ENCODE assay signal across 39 cellular contexts in the genomic region with DNA sequence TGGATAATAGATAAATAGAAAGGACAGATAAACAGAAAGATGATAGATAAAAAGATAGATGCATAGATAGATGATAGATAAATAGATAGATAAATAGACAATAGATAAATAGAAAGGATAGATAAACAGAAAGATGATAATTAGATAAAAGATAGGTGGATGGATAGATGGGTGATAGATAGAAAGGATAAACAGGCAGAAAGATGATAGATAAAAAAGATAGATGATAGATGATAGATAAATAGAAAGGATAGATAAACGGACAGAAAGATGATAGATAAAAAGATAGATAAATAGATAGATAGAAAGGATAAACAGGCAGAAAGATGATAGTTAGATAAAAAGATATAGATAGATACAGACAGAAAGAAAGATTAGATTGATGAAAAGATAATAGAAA.
"Had no signal": no experiment of that assay in that cellular context is flagged by ENCODE, and none has a peak within 500 bp of the region (broad histone marks: within the 10 kb centered on the region; RNA-seq: fewer than 3 reads in every experiment).

No MANE protein-coding gene starts in this region.

- ATAC-seq: activated naive CD4-positive, alpha-beta T cell treated with anti-CD3 and anti-CD28 coated beads, Interleukin-2, amount 50 U/mL, for 72 hours; activated naive CD8-positive, alpha-beta T cell treated with anti-CD3 and anti-CD28 coated beads, Interleukin-2, amount 50 U/mL, for 24 hours; activated T-cell treated with anti-CD3 and anti-CD28 coated beads, Interleukin-2, amount 50 U/mL, for 4 hours; activated T-cell treated with anti-CD3 and anti-CD28 coated beads, Interleukin-2, amount 50 U/mL, for 72 hours; activated T-helper 17 cell treated with anti-CD3 and anti-CD28 coated beads, Interleukin-2, amount 50 U/mL, for 72 hours had no signal

- H3K4me1 ChIP-seq: adrenal gland, ascending aorta, breast epithelium had no signal

- H3K36me3 ChIP-seq: adrenal gland, ascending aorta, brain microvascular endothelial cell, breast epithelium, cardiac muscle cell had no signal

- H3K27ac ChIP-seq: adrenal gland, ascending aorta, brain microvascular endothelial cell, breast epithelium, cardiac muscle cell had no signal

- H3K4me3 Mint-ChIP-seq: activated naive CD4-positive, alpha-beta T cell treated with anti-CD3 and anti-CD28 coated beads for 36 hours; activated naive CD4-positive, alpha-beta T cell treated with anti-CD3 and anti-CD28 coated beads, Interleukin-2, amount 10 ng/mL, durations not matched to agents 7 days and 5 days; activated naive CD4-positive, alpha-beta T cell treated with anti-CD3 and anti-CD28 coated beads, Interleukin-2, amount 50 U/mL, for 24 hours; activated naive CD8-positive, alpha-beta T cell; activated naive CD8-positive, alpha-beta T cell treated with anti-CD3 and anti-CD28 coated beads for 36 hours; activated naive CD8-positive, alpha-beta T cell treated with anti-CD3 and anti-CD28 coated beads, Interleukin-2, amount 10 ng/mL, durations not matched to agents 7 days and 5 days; activated naive CD8-positive, alpha-beta T cell treated with anti-CD3 and anti-CD28 coated beads, Interleukin-2, amount 50 U/mL, for 24 hours; activated T-cell treated with anti-CD3 and anti-CD28 coated beads, Interleukin-2, amount 50 U/mL, for 24 hours; activated T-cell treated with anti-CD3 and anti-CD28 coated beads, Interleukin-2, amount 50 U/mL, for 4 hours; activated T-cell treated with anti-CD3 and anti-CD28 coated beads, Interleukin-2, amount 50 U/mL, for 72 hours; activated T-helper 1 cell treated with anti-CD3 and anti-CD28 coated beads, Interleukin-12 subunit alpha, Interleukin-12 subunit beta, Interleukin-2, Interleukin-4 antibody, amounts not matched to agents 30 ng/mL and 10 ng/mL and 1 ng/mL, durations not matched to agents 14 hours and 24 hours and 36 hours; activated T-helper 17 cell treated with anti-CD3 and anti-CD28 coated beads, Interleukin-2, amount 50 U/mL, for 72 hours; brain; central memory CD8-positive, alpha-beta T cell had no signal

- H3K36me3 Mint-ChIP-seq: activated naive CD4-positive, alpha-beta T cell treated with anti-CD3 and anti-CD28 coated beads, Interleukin-2, amount 10 ng/mL, durations not matched to agents 7 days and 5 days; activated naive CD4-positive, alpha-beta T cell treated with anti-CD3 and anti-CD28 coated beads, Interleukin-2, amount 50 U/mL, for 24 hours; activated naive CD4-positive, alpha-beta T cell treated with anti-CD3 and anti-CD28 coated beads, Interleukin-2, amount 50 U/mL, for 72 hours; activated naive CD8-positive, alpha-beta T cell; activated naive CD8-positive, alpha-beta T cell treated with anti-CD3 and anti-CD28 coated beads for 36 hours; activated naive CD8-positive, alpha-beta T cell treated with anti-CD3 and anti-CD28 coated beads, Interleukin-2, amount 10 ng/mL, durations not matched to agents 7 days and 5 days; brain had no signal

- H3K4me1 Mint-ChIP-seq: activated naive CD4-positive, alpha-beta T cell treated with anti-CD3 and anti-CD28 coated beads, Interleukin-2, amount 10 ng/mL, durations not matched to agents 7 days and 5 days; activated naive CD4-positive, alpha-beta T cell treated with anti-CD3 and anti-CD28 coated beads, Interleukin-2, amount 50 U/mL, for 24 hours; activated naive CD8-positive, alpha-beta T cell treated with anti-CD3 and anti-CD28 coated beads for 36 hours; activated naive CD8-positive, alpha-beta T cell treated with anti-CD3 and anti-CD28 coated beads, Interleukin-2, amount 10 ng/mL, durations not matched to agents 7 days and 5 days; activated T-helper 17 cell treated with anti-CD3 and anti-CD28 coated beads, Interleukin-2, amount 50 U/mL, for 72 hours had no signal

- H3K27ac Mint-ChIP-seq: activated naive CD4-positive, alpha-beta T cell treated with anti-CD3 and anti-CD28 coated beads for 36 hours; activated naive CD4-positive, alpha-beta T cell treated with anti-CD3 and anti-CD28 coated beads, Interleukin-2, amount 10 ng/mL, durations not matched to agents 7 days and 5 days; activated naive CD4-positive, alpha-beta T cell treated with anti-CD3 and anti-CD28 coated beads, Interleukin-2, amount 50 U/mL, for 24 hours; activated naive CD4-positive, alpha-beta T cell treated with anti-CD3 and anti-CD28 coated beads, Interleukin-2, amount 50 U/mL, for 72 hours; activated naive CD8-positive, alpha-beta T cell; activated naive CD8-positive, alpha-beta T cell treated with anti-CD3 and anti-CD28 coated beads for 36 hours; activated naive CD8-positive, alpha-beta T cell treated with anti-CD3 and anti-CD28 coated beads, Interleukin-2, amount 10 ng/mL, durations not matched to agents 7 days and 5 days; activated naive CD8-positive, alpha-beta T cell treated with anti-CD3 and anti-CD28 coated beads, Interleukin-2, amount 50 U/mL, for 24 hours; activated T-cell treated with anti-CD3 and anti-CD28 coated beads, Interleukin-2, amount 50 U/mL, for 24 hours; activated T-cell treated with anti-CD3 and anti-CD28 coated beads, Interleukin-2, amount 50 U/mL, for 72 hours; activated T-helper 1 cell treated with anti-CD3 and anti-CD28 coated beads, Interleukin-12 subunit alpha, Interleukin-12 subunit beta, Interleukin-2, Interleukin-4 antibody, amounts not matched to agents 30 ng/mL and 10 ng/mL and 1 ng/mL, durations not matched to agents 14 hours and 24 hours and 36 hours; activated T-helper 17 cell treated with anti-CD3 and anti-CD28 coated beads, Interleukin-2, amount 50 U/mL, for 72 hours; activated T-helper 2 cell treated with anti-CD3 and anti-CD28 coated beads, Interferon-gamma antibody, Interleukin-2, Interleukin-4, amounts not matched to agents 10 μg/mL and 5 μg/mL and 100 μg/mL, durations not matched to agents 14 hours and 24 hours and 36 hours; brain had no signal

- H3K9me3 Mint-ChIP-seq: activated naive CD4-positive, alpha-beta T cell treated with anti-CD3 and anti-CD28 coated beads for 36 hours; activated naive CD4-positive, alpha-beta T cell treated with anti-CD3 and anti-CD28 coated beads, Interleukin-2, amount 10 ng/mL, durations not matched to agents 7 days and 5 days; activated naive CD4-positive, alpha-beta T cell treated with anti-CD3 and anti-CD28 coated beads, Interleukin-2, amount 50 U/mL, for 24 hours; activated naive CD4-positive, alpha-beta T cell treated with anti-CD3 and anti-CD28 coated beads, Interleukin-2, amount 50 U/mL, for 72 hours; activated naive CD8-positive, alpha-beta T cell treated with anti-CD3 and anti-CD28 coated beads for 36 hours; activated naive CD8-positive, alpha-beta T cell treated with anti-CD3 and anti-CD28 coated beads, Interleukin-2, amount 10 ng/mL, durations not matched to agents 7 days and 5 days; activated naive CD8-positive, alpha-beta T cell treated with anti-CD3 and anti-CD28 coated beads, Interleukin-2, amount 50 U/mL, for 24 hours; activated T-cell treated with anti-CD3 and anti-CD28 coated beads, Interleukin-2, amount 50 U/mL, for 24 hours; activated T-cell treated with anti-CD3 and anti-CD28 coated beads, Interleukin-2, amount 50 U/mL, for 4 hours; activated T-cell treated with anti-CD3 and anti-CD28 coated beads, Interleukin-2, amount 50 U/mL, for 72 hours; activated T-helper 1 cell treated with anti-CD3 and anti-CD28 coated beads, Interleukin-12 subunit alpha, Interleukin-12 subunit beta, Interleukin-2, Interleukin-4 antibody, amounts not matched to agents 30 ng/mL and 10 ng/mL and 1 ng/mL, durations not matched to agents 14 hours and 24 hours and 36 hours; activated T-helper 17 cell treated with anti-CD3 and anti-CD28 coated beads, Interleukin-2, amount 50 U/mL, for 72 hours; activated T-helper 2 cell treated with anti-CD3 and anti-CD28 coated beads, Interferon-gamma antibody, Interleukin-2, Interleukin-4, amounts not matched to agents 10 μg/mL and 5 μg/mL and 100 μg/mL, durations not matched to agents 14 hours and 24 hours and 36 hours; central memory CD8-positive, alpha-beta T cell had no signal

- H3K9me3 ChIP-seq: adrenal gland, ascending aorta, breast epithelium had no signal

- DNase-seq: activated effector memory CD4-positive, alpha-beta T cell treated with anti-CD3 and anti-CD28 coated beads, Interleukin-2, amount 50 U/mL, for 16 hours; activated effector memory CD4-positive, alpha-beta T cell treated with Interleukin-2 at 50 U/mL for 16 hours; activated gamma-delta T cell; activated gamma-delta T cell treated with Interleukin-2 at 50 U/mL for 16 hours; activated naive CD4-positive, alpha-beta T cell; activated naive CD4-positive, alpha-beta T cell treated with anti-CD3 and anti-CD28 coated beads for 36 hours; activated naive CD4-positive, alpha-beta T cell treated with anti-CD3 and anti-CD28 coated beads, Interleukin-2, amount 10 ng/mL, durations not matched to agents 7 days and 5 days; activated naive CD4-positive, alpha-beta T cell treated with anti-CD3 and anti-CD28 coated beads, Interleukin-2, amount 50 U/mL, for 16 hours; activated naive CD4-positive, alpha-beta T cell treated with Interleukin-2 at 50 U/mL for 16 hours; activated naive CD8-positive, alpha-beta T cell treated with anti-CD3 and anti-CD28 coated beads for 36 hours; activated naive CD8-positive, alpha-beta T cell treated with anti-CD3 and anti-CD28 coated beads, Interleukin-2, amount 10 ng/mL, durations not matched to agents 7 days and 5 days; activated naive CD8-positive, alpha-beta T cell treated with anti-CD3 and anti-CD28 coated beads, Interleukin-2, amount 50 U/mL, for 24 hours; activated T-cell treated with anti-CD3 and anti-CD28 coated beads, Interleukin-2, amount 50 U/mL, for 1 hour; activated T-cell treated with anti-CD3 and anti-CD28 coated beads, Interleukin-2, amount 50 U/mL, for 24 hours; activated T-cell treated with anti-CD3 and anti-CD28 coated beads, Interleukin-2, amount 50 U/mL, for 4 hours; activated T-cell treated with anti-CD3 and anti-CD28 coated beads, Interleukin-2, amount 50 U/mL, for 48 hours; activated T-cell treated with anti-CD3 and anti-CD28 coated beads, Interleukin-2, amount 50 U/mL, for 72 hours; adrenal gland; amniotic stem cell; amygdala; anterior cingulate cortex; aorta; brain microvascular endothelial cell; caudate nucleus; central memory CD4-positive, alpha-beta T cell; cerebellar nuclear complex had no signal

- H3K27me3 ChIP-seq: ascending aorta, brain microvascular endothelial cell had no signal

- H3K4me3 ChIP-seq: adrenal gland, ascending aorta, breast epithelium, cardiac muscle cell had no signal

- FAIRE-seq: astrocyte, bronchial epithelial cell had no signal
